In genomic region chr4:28167411-28167810, GRCh38 we compare ENCODE assay signal across 17 cellular contexts.
"Had no signal": no experiment of that assay in that cellular context is flagged by ENCODE, and none has a peak within 500 bp of the region (broad histone marks: within the 10 kb centered on the region; RNA-seq: fewer than 3 reads in every experiment).

No MANE protein-coding gene starts in this region.

- H3K36me3 ChIP-seq: left lung, sigmoid colon, suprapubic skin, upper lobe of right lung had no signal

- H3K4me1 ChIP-seq: left lung, sigmoid colon, suprapubic skin, upper lobe of right lung had no signal

- H3K4me3 Mint-ChIP-seq: activated CD4-positive, alpha-beta T cell treated with anti-CD3 and anti-CD28 coated beads, Interleukin-2, amount 10 ng/mL, durations not matched to agents 7 days and 5 days; activated naive CD4-positive, alpha-beta T cell treated with anti-CD3 and anti-CD28 coated beads for 36 hours; activated T-helper 17 cell treated with anti-CD3 and anti-CD28 coated beads, Interleukin-2, amount 50 U/mL, for 72 hours; central memory CD8-positive, alpha-beta T cell; effector memory CD8-positive, alpha-beta T cell; memory B cell; nephron; T-helper 17 cell had no signal

- DNase-seq: activated CD4-positive, alpha-beta T cell treated with anti-CD3 and anti-CD28 coated beads, Interleukin-2, amount 10 ng/mL, durations not matched to agents 7 days and 5 days; activated CD4-positive, CD25-positive, alpha-beta regulatory T cell; activated naive CD4-positive, alpha-beta T cell treated with anti-CD3 and anti-CD28 coated beads for 36 hours; activated T-cell treated with anti-CD3 and anti-CD28 coated beads for 4 hours; effector memory CD8-positive, alpha-beta T cell; left lung; occipital lobe; sigmoid colon; stimulated activated naive CD4-positive, alpha-beta T cell treated with Interleukin-2 at 50 U/mL for 16 hours; T-helper 17 cell; upper lobe of right lung had no signal

- H3K36me3 Mint-ChIP-seq: memory B cell had no signal

- H3K4me1 Mint-ChIP-seq: activated CD4-positive, alpha-beta T cell treated with anti-CD3 and anti-CD28 coated beads, Interleukin-2, amount 10 ng/mL, durations not matched to agents 7 days and 5 days; activated T-helper 17 cell treated with anti-CD3 and anti-CD28 coated beads, Interleukin-2, amount 50 U/mL, for 72 hours; central memory CD8-positive, alpha-beta T cell; memory B cell; nephron; T-helper 17 cell had no signal

- H3K9me3 ChIP-seq: suprapubic skin, upper lobe of right lung had no signal

- H3K27ac ChIP-seq: left lung, sigmoid colon, suprapubic skin, upper lobe of right lung had no signal

- ATAC-seq: activated T-helper 17 cell treated with anti-CD3 and anti-CD28 coated beads, Interleukin-2, amount 50 U/mL, for 72 hours; effector memory CD8-positive, alpha-beta T cell; esophagus mucosa; left lung; T-helper 17 cell; upper lobe of right lung had no signal

- H3K27me3 ChIP-seq: left lung, sigmoid colon, suprapubic skin, upper lobe of right lung had no signal

- H3K9me3 Mint-ChIP-seq: activated naive CD4-positive, alpha-beta T cell treated with anti-CD3 and anti-CD28 coated beads for 36 hours; nephron had no signal

- H3K27me3 Mint-ChIP-seq: activated CD4-positive, alpha-beta T cell treated with anti-CD3 and anti-CD28 coated beads, Interleukin-2, amount 10 ng/mL, durations not matched to agents 7 days and 5 days; activated T-helper 17 cell treated with anti-CD3 and anti-CD28 coated beads, Interleukin-2, amount 50 U/mL, for 72 hours; central memory CD8-positive, alpha-beta T cell; effector memory CD8-positive, alpha-beta T cell; memory B cell; T-helper 17 cell had no signal

- H3K27ac Mint-ChIP-seq: activated CD4-positive, alpha-beta T cell treated with anti-CD3 and anti-CD28 coated beads, Interleukin-2, amount 10 ng/mL, durations not matched to agents 7 days and 5 days; activated naive CD4-positive, alpha-beta T cell treated with anti-CD3 and anti-CD28 coated beads for 36 hours; activated T-helper 17 cell treated with anti-CD3 and anti-CD28 coated beads, Interleukin-2, amount 50 U/mL, for 72 hours; effector memory CD8-positive, alpha-beta T cell; memory B cell; nephron; T-helper 17 cell had no signal

- H3K4me3 ChIP-seq: left lung, sigmoid colon, suprapubic skin, upper lobe of right lung had no signal
